8 cellular contexts compared by ENCODE assay signal in genomic region chr22:40491990-40492631, GRCh38.
A peak's percentile ranks its signal among the peaks of the same experiment; 100 is the strongest.
DNase-seq lines count a peak whose midpoint lies in the region; ATAC-seq and TF ChIP-seq lines count a peak whose summit lies in the region.

No MANE protein-coding gene starts in this region.

- TF ChIP-seq CTCF in natural killer cell (IDR thresholded peaks at IDR 0.05) (no peak), RWPE2 (IDR thresholded peaks at IDR 0.05; ENCODE audit: poor library complexity, severe bottlenecking) (no peak), heart left ventricle (IDR thresholded peaks at IDR 0.05) (no peak), WERI-Rb-1 (IDR thresholded peaks at IDR 0.05; ENCODE audit: low read depth, low read length) (no peak)

- H3K4me3 Mint-ChIP-seq in natural killer cell = no peak overlapping the region
- H3K4me3 Mint-ChIP-seq in natural killer cell treated with Interleukin-12 subunit alpha and Interleukin-12 subunit beta and Interleukin-15 and Interleukin-18, amount 100 ng/mL, for 72 hours = no peak overlapping the region
- no peak overlapping the region for H3K4me3 Mint-ChIP-seq in stimulated activated naive CD8-positive, alpha-beta T cell treated with anti-CD3 and anti-CD28 coated beads, Interleukin-15, Interleukin-2, amounts not matched to agents 100 ng/mL and 50 ng/mL, for 24 hours
- no peak overlapping the region for H3K4me3 Mint-ChIP-seq in activated T-helper 1 cell treated with anti-CD3 and anti-CD28 coated beads, Interleukin-12 subunit alpha, Interleukin-12 subunit beta, Interleukin-2, Interleukin-4 antibody, amounts not matched to agents 30 ng/mL and 10 ng/mL and 1 ng/mL, durations not matched to agents 14 hours and 24 hours and 36 hours

- no peaks in the 10 kb centered on the region for H3K27me3 Mint-ChIP-seq in natural killer cell (ENCODE audit: low read depth in 2 of 2)
- H3K27me3 Mint-ChIP-seq in natural killer cell treated with Interleukin-12 subunit alpha and Interleukin-12 subunit beta and Interleukin-15 and Interleukin-18, amount 100 ng/mL, for 72 hours = no peaks in the 10 kb centered on the region
- no peaks in the 10 kb centered on the region for H3K27me3 Mint-ChIP-seq in stimulated activated naive CD8-positive, alpha-beta T cell treated with anti-CD3 and anti-CD28 coated beads, Interleukin-15, Interleukin-2, amounts not matched to agents 100 ng/mL and 50 ng/mL, for 24 hours
- no peaks in the 10 kb centered on the region for H3K27me3 Mint-ChIP-seq in activated T-helper 1 cell treated with anti-CD3 and anti-CD28 coated beads, Interleukin-12 subunit alpha, Interleukin-12 subunit beta, Interleukin-2, Interleukin-4 antibody, amounts not matched to agents 30 ng/mL and 10 ng/mL and 1 ng/mL, durations not matched to agents 14 hours and 24 hours and 36 hours (ENCODE audit: insufficient read depth)

- DNase-seq in natural killer cell = no peak
- DNase-seq in natural killer cell treated with Interleukin-12 subunit alpha and Interleukin-12 subunit beta and Interleukin-15 and Interleukin-18, amount 100 ng/mL, for 72 hours (ENCODE audit: low spot score) = no peak
- DNase-seq in RWPE2 (ENCODE audit: low spot score) = no peak
- DNase-seq in heart left ventricle = peak in 2 of 5 donors; percentile 32 to 37
- DNase-seq in WERI-Rb-1 = no peak
- no peak for DNase-seq in activated T-helper 1 cell treated with anti-CD3 and anti-CD28 coated beads, Interleukin-12 subunit alpha, Interleukin-12 subunit beta, Interleukin-2, Interleukin-4 antibody, amounts not matched to agents 30 ng/mL and 10 ng/mL and 1 ng/mL, durations not matched to agents 14 hours and 24 hours and 36 hours (ENCODE audit: low spot score)

- ATAC-seq in natural killer cell = peak; percentile 44 to 58 (median 50)
- ATAC-seq in natural killer cell treated with Interleukin-12 subunit alpha and Interleukin-12 subunit beta and Interleukin-15 and Interleukin-18, amount 100 ng/mL, for 72 hours = no peak
- ATAC-seq in HG03039 (IDR thresholded peaks at IDR 0.05; ENCODE audit: unreplicated experiment) = peak; percentile 80
- ATAC-seq in RWPE2 (ENCODE audit: low read depth) = no peak
- peak; percentile 84 to 95 (median 94) for ATAC-seq in heart left ventricle

- no peaks in the 10 kb centered on the region for H3K36me3 Mint-ChIP-seq in natural killer cell
- H3K36me3 Mint-ChIP-seq in natural killer cell treated with Interleukin-12 subunit alpha and Interleukin-12 subunit beta and Interleukin-15 and Interleukin-18, amount 100 ng/mL, for 72 hours = no peaks in the 10 kb centered on the region
- H3K36me3 Mint-ChIP-seq in stimulated activated naive CD8-positive, alpha-beta T cell treated with anti-CD3 and anti-CD28 coated beads, Interleukin-15, Interleukin-2, amounts not matched to agents 100 ng/mL and 50 ng/mL, for 24 hours (ENCODE audit: low read depth) = peaks cover 8% of the 10 kb centered on the region
- peaks cover 1% of the 10 kb centered on the region for H3K36me3 Mint-ChIP-seq in activated T-helper 1 cell treated with anti-CD3 and anti-CD28 coated beads, Interleukin-12 subunit alpha, Interleukin-12 subunit beta, Interleukin-2, Interleukin-4 antibody, amounts not matched to agents 30 ng/mL and 10 ng/mL and 1 ng/mL, durations not matched to agents 14 hours and 24 hours and 36 hours (ENCODE audit: low read depth)

- intact Hi-C loops in natural killer cell (cut with micrococcal nuclease) (no loop called here), heart left ventricle (cut with DNase I) (loop anchor here in 1 of 10 donors (5.0 kb wide), 1 partner anchor 145 kb away; the partner anchor contains the start of gene MRTFA)
- intact Hi-C loops in activated T-helper 1 cell treated with anti-CD3 and anti-CD28 coated beads, Interleukin-12 subunit alpha, Interleukin-12 subunit beta, Interleukin-2, Interleukin-4 antibody, amounts not matched to agents 30 ng/mL and 10 ng/mL and 1 ng/mL, durations not matched to agents 14 hours and 24 hours and 36 hours (cut with micrococcal nuclease) = no loop called here

- no peaks in the 10 kb centered on the region for H3K27me3 ChIP-seq in RWPE2 (ENCODE audit: insufficient read depth, poor library complexity, severe bottlenecking)
- no peaks in the 10 kb centered on the region for H3K27me3 ChIP-seq in heart left ventricle
- H3K27me3 ChIP-seq in WERI-Rb-1 (ENCODE audit: insufficient read depth, low read depth, severe bottlenecking) = no peaks in the 10 kb centered on the region

- H3K27ac Mint-ChIP-seq in natural killer cell = peak overlapping the region; percentile 50 to 62
- H3K27ac Mint-ChIP-seq in natural killer cell treated with Interleukin-12 subunit alpha and Interleukin-12 subunit beta and Interleukin-15 and Interleukin-18, amount 100 ng/mL, for 72 hours = peak overlapping the region in 1 of 2 donors; percentile 30
- H3K27ac Mint-ChIP-seq in stimulated activated naive CD8-positive, alpha-beta T cell treated with anti-CD3 and anti-CD28 coated beads, Interleukin-15, Interleukin-2, amounts not matched to agents 100 ng/mL and 50 ng/mL, for 24 hours = peak overlapping the region; percentile 38
- H3K27ac Mint-ChIP-seq in activated T-helper 1 cell treated with anti-CD3 and anti-CD28 coated beads, Interleukin-12 subunit alpha, Interleukin-12 subunit beta, Interleukin-2, Interleukin-4 antibody, amounts not matched to agents 30 ng/mL and 10 ng/mL and 1 ng/mL, durations not matched to agents 14 hours and 24 hours and 36 hours = no peak overlapping the region

- H3K4me3 ChIP-seq in RWPE2 (ENCODE audit: severe bottlenecking) (no peak overlapping the region), heart left ventricle (peak overlapping the region in 3 of 12 donors; percentile 0 to 19 (median 3)), WERI-Rb-1 (ENCODE audit: low read depth, low read length) (no peak overlapping the region)

- peak overlapping the region; percentile 32 for H3K27ac ChIP-seq in RWPE2 (ENCODE audit: poor library complexity, severe bottlenecking)
- peak overlapping the region; percentile 53 to 81 (median 68) for H3K27ac ChIP-seq in heart left ventricle
- H3K27ac ChIP-seq in WERI-Rb-1 = no peak overlapping the region

- H3K36me3 ChIP-seq in RWPE2 (ENCODE audit: low read depth) (peaks cover 3% of the 10 kb centered on the region; the same call in 1 of the 2 replicates), heart left ventricle (no peaks in the 10 kb centered on the region), WERI-Rb-1 (no peaks in the 10 kb centered on the region; the same call in 1 of the 2 replicates)

- no peaks in the 10 kb centered on the region for H3K9me3 Mint-ChIP-seq in natural killer cell
- H3K9me3 Mint-ChIP-seq in natural killer cell treated with Interleukin-12 subunit alpha and Interleukin-12 subunit beta and Interleukin-15 and Interleukin-18, amount 100 ng/mL, for 72 hours = no peaks in the 10 kb centered on the region
- no peaks in the 10 kb centered on the region for H3K9me3 Mint-ChIP-seq in stimulated activated naive CD8-positive, alpha-beta T cell treated with anti-CD3 and anti-CD28 coated beads, Interleukin-15, Interleukin-2, amounts not matched to agents 100 ng/mL and 50 ng/mL, for 24 hours
- no peaks in the 10 kb centered on the region for H3K9me3 Mint-ChIP-seq in activated T-helper 1 cell treated with anti-CD3 and anti-CD28 coated beads, Interleukin-12 subunit alpha, Interleukin-12 subunit beta, Interleukin-2, Interleukin-4 antibody, amounts not matched to agents 30 ng/mL and 10 ng/mL and 1 ng/mL, durations not matched to agents 14 hours and 24 hours and 36 hours

- no peaks in the 10 kb centered on the region for H3K9me3 ChIP-seq in RWPE2 (ENCODE audit: severe bottlenecking)
- no peaks in the 10 kb centered on the region for H3K9me3 ChIP-seq in heart left ventricle
- H3K9me3 ChIP-seq in WERI-Rb-1 (ENCODE audit: severe bottlenecking) = no peaks in the 10 kb centered on the region

- no peak for TF ChIP-seq POLR2A in heart left ventricle (IDR thresholded peaks at IDR 0.05)

- 33 to 44% (median 36%) methylated on average over 5 of the region's 5 CpGs for WGBS in heart left ventricle, 4 donors

- H3K4me1 Mint-ChIP-seq in natural killer cell = peaks cover 22 to 35% of the 10 kb centered on the region in 2 donors
- H3K4me1 Mint-ChIP-seq in natural killer cell treated with Interleukin-12 subunit alpha and Interleukin-12 subunit beta and Interleukin-15 and Interleukin-18, amount 100 ng/mL, for 72 hours (ENCODE audit: low read depth in 2 of 2) = peaks cover 23 to 29% of the 10 kb centered on the region in 2 donors
- peaks cover 40% of the 10 kb centered on the region for H3K4me1 Mint-ChIP-seq in stimulated activated naive CD8-positive, alpha-beta T cell treated with anti-CD3 and anti-CD28 coated beads, Interleukin-15, Interleukin-2, amounts not matched to agents 100 ng/mL and 50 ng/mL, for 24 hours (ENCODE audit: low read depth)
- H3K4me1 Mint-ChIP-seq in activated T-helper 1 cell treated with anti-CD3 and anti-CD28 coated beads, Interleukin-12 subunit alpha, Interleukin-12 subunit beta, Interleukin-2, Interleukin-4 antibody, amounts not matched to agents 30 ng/mL and 10 ng/mL and 1 ng/mL, durations not matched to agents 14 hours and 24 hours and 36 hours (ENCODE audit: low read depth) = peaks cover 27% of the 10 kb centered on the region

- H3K4me1 ChIP-seq in RWPE2 (ENCODE audit: insufficient read depth, poor library complexity, severe bottlenecking) (peaks cover 17% of the 10 kb centered on the region), heart left ventricle (peaks cover 0 to 61% (median 33%) of the 10 kb centered on the region in 12 donors)

Comparison
In these comparisons a context has a peak if more than half of its experiments do, and no peak if none do; other contexts are left out.
1. ATAC-seq: peak in natural killer cell (3 of 3), HG03039 (single experiment) and heart left ventricle (4 of 4); none in natural killer cell treated with Interleukin-12 subunit alpha and Interleukin-12 subunit beta and Interleukin-15 and Interleukin-18, amount 100 ng/mL, for 72 hours (0 of 2) and RWPE2 (single experiment).